8 cellular contexts compared by ENCODE assay signal in genomic region chr17:82273327-82274133, GRCh38. TPM values are rescaled to one million over a fixed set of nuclear protein-coding genes. Genes with fewer than 3 reads are reported as not detected.
DNase-seq lines count a peak whose midpoint lies in the region.

Gene CSNK1D (minus strand): TSS chr17:82273700. CDS start chr17:82273381, 319 bp downstream.

- DNase-seq in ELF-1 (ENCODE audit: low read depth, low spot score) (peak; percentile 90), HAP-1 (ENCODE audit: low spot score in 2 of 2) (peak; percentile 77 to 95), MV-4-11 (lab: John Stamatoyannopoulos, UW) (peak; percentile 72), SK-N-DZ (ENCODE audit: low spot score) (peak; percentile 90), foreskin melanocyte (peak; percentile 82), stromal cell of bone marrow (ENCODE audit: low read depth) (peak; percentile 75)
- peak; percentile 79 to 92 (median 84) for DNase-seq in activated naive CD4-positive, alpha-beta T cell (lab: John Stamatoyannopoulos, UW)

- H3K4me1 ChIP-seq in HAP-1 (peaks cover 18% of the 10 kb centered on the region), neuron (ENCODE audit: insufficient read depth, low read length) (peaks cover 13% of the 10 kb centered on the region)

- peaks cover 39% of the 10 kb centered on the region for H3K36me3 ChIP-seq in HAP-1 (replicated peaks)
- peaks cover 22% of the 10 kb centered on the region for H3K36me3 ChIP-seq in neuron (ENCODE audit: insufficient read depth, low read length)

- H3K9me3 ChIP-seq in HAP-1, result peaks cover 2% of the 10 kb centered on the region; the same call in 1 of the 2 replicates
- peaks cover 2% of the 10 kb centered on the region for H3K9me3 ChIP-seq in neuron (ENCODE audit: low read length)

- no peaks in the 10 kb centered on the region for H3K27me3 ChIP-seq in HAP-1 (ENCODE audit: low read depth)
- no peaks in the 10 kb centered on the region for H3K27me3 ChIP-seq in neuron (ENCODE audit: insufficient read depth, low read length)

- H3K4me3 ChIP-seq in HAP-1 (peak within 1 kb of the TSS; percentile 95), neuron (ENCODE audit: low read length) (peak within 1 kb of the TSS; percentile 58)

- H2AFZ ChIP-seq in neuron (ENCODE audit: low read depth, low read length), result peak within 1 kb of the TSS; percentile 38

- in situ Hi-C loops in HAP-1 (cut with MboI; ENCODE audit: low sequenced_read_pairs), result no loop called here

RNA-seq across cellular contexts. Expression of gene CSNK1D, which starts in this region (rescaled TPM):
- polyA plus RNA-seq in SK-N-DZ (2014; cell fraction: cytosol; rRNA removed), result 25.1 and 31.2 TPM in 2 replicates
- polyA plus RNA-seq in SK-N-DZ (2014; cell fraction: nucleus; rRNA removed), result 49.5 and 120 TPM in 2 replicates

Comparison
In these comparisons a context has a peak if more than half of its experiments do, and no peak if none do; other contexts are left out.
1. Peak in every context shown above with its lines: DNase-seq and H3K4me3 ChIP-seq.